8 cellular contexts compared by ENCODE assay signal in the genomic region with DNA sequence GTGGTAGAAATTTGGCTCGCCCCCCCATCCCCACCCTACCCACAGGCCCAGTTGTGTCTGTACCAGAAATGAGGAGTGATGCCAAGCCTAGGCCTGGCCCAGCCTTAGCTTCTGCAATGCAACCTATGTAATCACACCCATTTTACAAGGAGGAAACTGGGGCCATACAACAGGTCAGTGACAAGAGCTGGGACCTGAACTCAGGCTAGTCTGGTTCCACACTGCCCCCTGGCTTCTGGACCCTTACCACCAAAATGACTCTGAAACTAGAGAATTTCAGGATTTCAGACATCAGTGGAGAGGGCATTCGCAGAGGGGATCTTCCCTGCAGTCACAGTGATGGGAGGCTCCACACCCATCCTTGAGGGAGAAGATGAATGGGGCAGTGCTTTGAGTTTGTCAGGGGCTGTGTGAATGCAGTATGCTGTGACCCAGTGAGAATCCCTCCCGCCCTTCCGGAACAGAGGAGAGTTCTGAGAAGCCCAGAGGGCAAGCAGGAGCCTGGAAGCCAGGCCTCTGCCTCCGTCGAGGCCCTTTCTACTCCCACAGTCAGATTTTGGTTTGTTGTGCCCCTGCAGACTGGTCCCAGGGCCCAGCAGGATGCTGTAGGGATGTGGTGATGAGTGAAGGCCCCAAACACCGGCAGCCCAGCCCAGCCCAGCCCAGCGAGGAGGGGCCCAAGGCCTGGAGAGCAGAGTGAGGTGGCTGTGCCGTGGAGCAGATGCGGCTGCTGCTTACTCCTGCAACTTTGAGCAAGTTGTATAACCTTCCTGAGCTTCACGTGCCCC. TPM values are rescaled to one million over a fixed set of nuclear protein-coding genes. Genes with fewer than 3 reads are reported as not detected.
DNase-seq lines count a peak whose midpoint lies in the region; ATAC-seq and FAIRE-seq lines count a peak whose summit lies in the region.

No MANE protein-coding gene starts in this region.

- peaks cover 22% of the 10 kb centered on the region for H3K4me1 Mint-ChIP-seq in T-helper 2 cell treated with Interferon-gamma antibody and Interleukin-4, amounts not matched to agents 5 μg/mL and 100 μg/mL, for 36 hours (ENCODE audit: low read depth)
- H3K4me1 Mint-ChIP-seq in T-helper 17 cell, result peaks cover 33% of the 10 kb centered on the region
- peaks cover 45% of the 10 kb centered on the region for H3K4me1 Mint-ChIP-seq in stimulated activated effector memory CD8-positive, alpha-beta T cell treated with anti-CD3 and anti-CD28 coated beads, Interleukin-12 subunit alpha, Interleukin-12 subunit beta, amount 100 ng/mL, for 72 hours

- peaks cover 4% of the 10 kb centered on the region for H3K36me3 Mint-ChIP-seq in T-helper 2 cell treated with Interferon-gamma antibody and Interleukin-4, amounts not matched to agents 5 μg/mL and 100 μg/mL, for 36 hours (ENCODE audit: low read depth)
- H3K36me3 Mint-ChIP-seq in T-helper 17 cell (ENCODE audit: low read depth), result no peaks in the 10 kb centered on the region
- peaks cover 19% of the 10 kb centered on the region for H3K36me3 Mint-ChIP-seq in stimulated activated effector memory CD8-positive, alpha-beta T cell treated with anti-CD3 and anti-CD28 coated beads, Interleukin-12 subunit alpha, Interleukin-12 subunit beta, amount 100 ng/mL, for 72 hours

- no peak for DNase-seq in T-helper 2 cell treated with Interferon-gamma antibody and Interleukin-4, amounts not matched to agents 5 μg/mL and 100 μg/mL, for 36 hours (ENCODE audit: low spot score)
- DNase-seq in T-helper 2 cell, result no peak
- DNase-seq in T-helper 17 cell, result no peak
- DNase-seq in left cardiac atrium, result no peak
- DNase-seq in stimulated activated effector memory CD8-positive, alpha-beta T cell treated with anti-CD3 and anti-CD28 coated beads, Interleukin-12 subunit alpha, Interleukin-12 subunit beta, amount 100 ng/mL, for 72 hours (ENCODE audit: low spot score in 2 of 2), result no peak
- DNase-seq in stimulated activated naive CD4-positive, alpha-beta T cell treated with Interleukin-2 at 50 U/mL for 16 hours (lab: John Stamatoyannopoulos, UW), result no peak
- DNase-seq in frontal cortex (ENCODE audit: low spot score in 2 of 2), result no peak

- no peaks in the 10 kb centered on the region for H3K27me3 Mint-ChIP-seq in T-helper 2 cell treated with Interferon-gamma antibody and Interleukin-4, amounts not matched to agents 5 μg/mL and 100 μg/mL, for 36 hours (ENCODE audit: low read depth)
- no peaks in the 10 kb centered on the region for H3K27me3 Mint-ChIP-seq in T-helper 17 cell

- H3K9me3 ChIP-seq in T-helper 17 cell (ENCODE audit: control insufficient read depth, low read length, poor library complexity, severe bottlenecking), result no peaks in the 10 kb centered on the region

- FAIRE-seq in frontal cortex (lab: Jason Lieb, UNC), result no peak

- no peak overlapping the region for H3K4me3 Mint-ChIP-seq in T-helper 2 cell treated with Interferon-gamma antibody and Interleukin-4, amounts not matched to agents 5 μg/mL and 100 μg/mL, for 36 hours
- peak overlapping the region; percentile 12 for H3K4me3 Mint-ChIP-seq in T-helper 17 cell
- no peak overlapping the region for H3K4me3 Mint-ChIP-seq in stimulated activated effector memory CD8-positive, alpha-beta T cell treated with anti-CD3 and anti-CD28 coated beads, Interleukin-12 subunit alpha, Interleukin-12 subunit beta, amount 100 ng/mL, for 72 hours

- no peak for ATAC-seq in T-helper 17 cell
- peak; percentile 2 to 7 for ATAC-seq in left cardiac atrium
- no peak for ATAC-seq in stimulated activated effector memory CD8-positive, alpha-beta T cell treated with anti-CD3 and anti-CD28 coated beads, Interleukin-12 subunit alpha, Interleukin-12 subunit beta, amount 100 ng/mL, for 72 hours
- ATAC-seq in GM21619 (IDR thresholded peaks at IDR 0.05; ENCODE audit: unreplicated experiment), result no peak

- intact Hi-C loops in left cardiac atrium (cut with DNase I), result no loop called here

- H3K27ac Mint-ChIP-seq in T-helper 2 cell treated with Interferon-gamma antibody and Interleukin-4, amounts not matched to agents 5 μg/mL and 100 μg/mL, for 36 hours, result peak overlapping the region; percentile 90
- peak overlapping the region; percentile 75 for H3K27ac Mint-ChIP-seq in T-helper 17 cell
- peak overlapping the region; percentile 93 for H3K27ac Mint-ChIP-seq in stimulated activated effector memory CD8-positive, alpha-beta T cell treated with anti-CD3 and anti-CD28 coated beads, Interleukin-12 subunit alpha, Interleukin-12 subunit beta, amount 100 ng/mL, for 72 hours

- no peaks in the 10 kb centered on the region for H3K9me3 Mint-ChIP-seq in T-helper 2 cell treated with Interferon-gamma antibody and Interleukin-4, amounts not matched to agents 5 μg/mL and 100 μg/mL, for 36 hours
- no peaks in the 10 kb centered on the region for H3K9me3 Mint-ChIP-seq in stimulated activated effector memory CD8-positive, alpha-beta T cell treated with anti-CD3 and anti-CD28 coated beads, Interleukin-12 subunit alpha, Interleukin-12 subunit beta, amount 100 ng/mL, for 72 hours

RNA-seq across cellular contexts. Expression of gene MYL9, which starts 48.1 kb away (rescaled TPM):
- total RNA-seq in T-helper 17 cell (100 to 1,000 TPM in 1 of 2 donors, 1 to 10 TPM in 1; 3.4 to 125 TPM), left cardiac atrium (1,000 to 10,000 TPM; 1,946 to 2,055 TPM), frontal cortex (0.41 TPM)

Comparison
In these comparisons a context has a peak if more than half of its experiments do, and no peak if none do; other contexts are left out.
1. ATAC-seq: peak in left cardiac atrium (2 of 2); none in T-helper 17 cell (single experiment), stimulated activated effector memory CD8-positive, alpha-beta T cell treated with anti-CD3 and anti-CD28 coated beads, Interleukin-12 subunit alpha, Interleukin-12 subunit beta, amount 100 ng/mL, for 72 hours (single experiment) and GM21619 (single experiment).
2. RNA of gene MYL9, which starts 48.1 kb away (total RNA-seq): 1,946 to 2,055 TPM in left cardiac atrium; 3.4 to 125 TPM in T-helper 17 cell and 0.41 TPM in frontal cortex (single experiment); every median in the first group is over 10 times any median in the second.
3. Peak in every context shown above with its lines, with median percentiles within 50 percentile points of each other: H3K27ac Mint-ChIP-seq.